Comparison of ENCODE assay signal across 10 cellular contexts in the genomic region with DNA sequence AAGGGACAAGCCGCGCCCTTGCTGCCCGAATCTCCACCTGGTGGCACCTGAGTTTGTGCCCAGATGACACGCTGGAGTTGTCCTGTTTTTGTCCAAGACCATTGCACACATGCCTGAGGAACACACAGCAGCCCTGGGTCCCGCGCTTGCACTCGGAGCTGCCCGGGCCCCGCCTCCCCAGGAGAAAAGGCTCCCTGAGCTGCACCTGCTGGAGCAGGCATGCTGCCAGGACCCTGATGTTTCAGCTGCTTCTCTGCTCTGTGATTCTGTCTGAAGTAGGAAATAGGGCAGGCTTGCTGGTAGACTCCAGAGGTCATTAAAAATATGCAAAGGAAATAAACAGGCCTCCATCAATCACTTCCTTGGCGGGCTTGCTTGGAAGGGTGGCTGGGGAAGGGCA.
DNase-seq lines count a peak whose midpoint lies in the region; ATAC-seq and TF ChIP-seq lines count a peak whose summit lies in the region.
"Had no signal": no experiment of that assay in that cellular context is flagged by ENCODE, and none has a peak within 500 bp of the region (broad histone marks: within the 10 kb centered on the region; RNA-seq: fewer than 3 reads in every experiment).

No MANE protein-coding gene starts in this region.

- peak overlapping the region in 2 of 4 donors; percentile 21 to 49 for H3K27ac ChIP-seq in esophagus squamous epithelium
- H3K27ac ChIP-seq: SJSA1 had no signal

- H3K4me3 ChIP-seq in mucosa of descending colon: no peak overlapping the region
- H3K4me3 ChIP-seq in esophagus squamous epithelium: no peak overlapping the region
- H3K4me3 ChIP-seq: SJSA1 had no signal

- no peak for TF ChIP-seq POLR2A in esophagus squamous epithelium (IDR thresholded peaks at IDR 0.05)

- H3K4me1 ChIP-seq in mucosa of descending colon (ENCODE audit: low read depth): no peaks in the 10 kb centered on the region
- peaks cover 0 to 40% (median 13%) of the 10 kb centered on the region in 3 donors for H3K4me1 ChIP-seq in esophagus squamous epithelium

- DNase-seq in COR-L47 (lab: John Stamatoyannopoulos, UW) (peak; percentile 90), NCI-H2029 (lab: John Stamatoyannopoulos, UW) (peak; percentile 95), SK-N-DZ (ENCODE audit: low spot score) (peak; percentile 25), mucosa of descending colon (peak; percentile 60 to 67 (median 65)), esophagus squamous epithelium (lab: John Stamatoyannopoulos, UW) (no peak), GOT3 (lab: John Stamatoyannopoulos, UW) (no peak)
- no peak for DNase-seq in activated CD4-positive, CD25-positive, alpha-beta regulatory T cell (lab: John Stamatoyannopoulos, UW)
- no peak for DNase-seq in stimulated activated naive CD4-positive, alpha-beta T cell treated with Interleukin-2 at 50 U/mL for 16 hours (lab: John Stamatoyannopoulos, UW)

- H3K27me3 ChIP-seq in esophagus squamous epithelium: peaks cover 0 to 32% (median 0%) of the 10 kb centered on the region in 4 donors
- H3K27me3 ChIP-seq: SJSA1 had no signal

- no peaks in the 10 kb centered on the region for H3K36me3 ChIP-seq in mucosa of descending colon (ENCODE audit: low read depth)
- no peaks in the 10 kb centered on the region for H3K36me3 ChIP-seq in esophagus squamous epithelium
- H3K36me3 ChIP-seq: SJSA1 had no signal

- 17 to 51% methylated on average over 1 to 9 of the region's 10 CpGs for WGBS in esophagus squamous epithelium, 2 donors

- TF ChIP-seq CTCF in mucosa of descending colon (IDR thresholded peaks at IDR 0.05) (no peak), esophagus squamous epithelium (IDR thresholded peaks at IDR 0.05) (no peak)

- ATAC-seq in mucosa of descending colon: peak; percentile 83
- ATAC-seq: activated T-helper 17 cell treated with anti-CD3 and anti-CD28 coated beads, Interleukin-2, amount 50 U/mL, for 72 hours had no signal

- H3K9me3 ChIP-seq in mucosa of descending colon (no peaks in the 10 kb centered on the region), esophagus squamous epithelium (no peaks in the 10 kb centered on the region)
- H3K9me3 ChIP-seq: SJSA1 had no signal

- intact Hi-C loops in mucosa of descending colon (cut with DNase I, micrococcal nuclease) (no loop called here), esophagus squamous epithelium (cut with DNase I) (no loop called here)

Comparison
In these comparisons a context has a peak if more than half of its experiments do, and no peak if none do; other contexts are left out.
1. DNase-seq: peak in COR-L47 (single experiment), NCI-H2029 (single experiment), SK-N-DZ (single experiment) and mucosa of descending colon (3 of 3); none in esophagus squamous epithelium (single experiment), activated CD4-positive, CD25-positive, alpha-beta regulatory T cell (0 of 4), GOT3 (single experiment) and stimulated activated naive CD4-positive, alpha-beta T cell treated with Interleukin-2 at 50 U/mL for 16 hours (single experiment).